In genomic region chr2:29281585-29281984, GRCh38 we compare ENCODE assay signal across 10 cellular contexts.
DNase-seq lines count a peak whose midpoint lies in the region; ATAC-seq and TF ChIP-seq lines count a peak whose summit lies in the region.
"Had no signal": no experiment of that assay in that cellular context is flagged by ENCODE, and none has a peak within 500 bp of the region (broad histone marks: within the 10 kb centered on the region; RNA-seq: fewer than 3 reads in every experiment).

No MANE protein-coding gene starts in this region.

- DNase-seq in H4 (ENCODE audit: low spot score) (peak; percentile 47), NCI-H2227 (lab: John Stamatoyannopoulos, UW; ENCODE audit: unreplicated experiment) (peak; percentile 92), choroid plexus epithelial cell (ENCODE audit: low read depth) (peak; percentile 91), pons (ENCODE audit: low spot score) (peak; percentile 85), T-helper 1 cell (no peak), ascending aorta (ENCODE audit: low spot score in 2 of 2) (no peak)

- no peaks in the 10 kb centered on the region for H3K4me1 ChIP-seq in ascending aorta

- H3K27me3 ChIP-seq in ascending aorta, result no peaks in the 10 kb centered on the region

- TF ChIP-seq CTCF in choroid plexus epithelial cell (conservative IDR thresholded peaks at IDR 0.05; ENCODE audit: low read depth, low read length) (no peak), ascending aorta (IDR thresholded peaks at IDR 0.05) (no peak)

- no peaks in the 10 kb centered on the region for H3K36me3 ChIP-seq in ascending aorta

- H3K27ac ChIP-seq in ascending aorta, result no peak overlapping the region
- H3K27ac ChIP-seq: epithelial cell of prostate, HL-60 had no signal

- intact Hi-C loops in ascending aorta (cut with DNase I), result no loop called here

- H3K9me3 ChIP-seq in ascending aorta, result no peaks in the 10 kb centered on the region

- H3K4me3 ChIP-seq in choroid plexus epithelial cell (ENCODE audit: low read depth, low read length), result no peak overlapping the region
- H3K4me3 ChIP-seq in ascending aorta, result no peak overlapping the region

- no peak for ATAC-seq in HG02884 (IDR thresholded peaks at IDR 0.05; ENCODE audit: unreplicated experiment)
- ATAC-seq in GM21367 (IDR thresholded peaks at IDR 0.05; ENCODE audit: unreplicated experiment), result no peak

Comparison
In these comparisons a context has a peak if more than half of its experiments do, and no peak if none do; other contexts are left out.
1. DNase-seq: peak in H4 (single experiment), NCI-H2227 (single experiment), choroid plexus epithelial cell (single experiment) and pons (single experiment); none in T-helper 1 cell (0 of 5) and ascending aorta (0 of 2).